In genomic region chr2:42046819-42047487, GRCh38 we compare ENCODE assay signal across 8 cellular contexts. TPM values are rescaled to one million over a fixed set of nuclear protein-coding genes. Genes with fewer than 3 reads are reported as not detected.
DNase-seq lines count a peak whose midpoint lies in the region; ATAC-seq and TF ChIP-seq lines count a peak whose summit lies in the region.

No MANE protein-coding gene starts in this region.

- no peaks in the 10 kb centered on the region for H3K27me3 ChIP-seq in neural progenitor cell

- H3K27ac ChIP-seq in neural progenitor cell = peak overlapping the region; percentile 99

- peak overlapping the region; percentile 90 for H3K4me3 Mint-ChIP-seq in neural progenitor cell

- peaks cover 59% of the 10 kb centered on the region for H3K79me2 ChIP-seq in neural progenitor cell (ENCODE audit: low read depth)

- H3K9me3 Mint-ChIP-seq in neural progenitor cell = peaks cover 2% of the 10 kb centered on the region

- H3K9ac ChIP-seq in neural progenitor cell = peak overlapping the region; percentile 90

- no peak for TF ChIP-seq CTCF in epithelial cell of proximal tubule (conservative IDR thresholded peaks at IDR 0.05; ENCODE audit: low read depth, low read length)
- TF ChIP-seq CTCF in neural progenitor cell (IDR thresholded peaks at IDR 0.05) = no peak

- peak overlapping the region; percentile 62 for H3K4me3 ChIP-seq in epithelial cell of proximal tubule (ENCODE audit: low read depth, low read length)
- H3K4me3 ChIP-seq in neural progenitor cell = peak overlapping the region; percentile 96

- H3K36me3 ChIP-seq in neural progenitor cell = no peaks in the 10 kb centered on the region

- peaks cover 23% of the 10 kb centered on the region for H4K20me1 ChIP-seq in neural progenitor cell (ENCODE audit: low read depth)

- peaks cover 64% of the 10 kb centered on the region for H3K27me3 Mint-ChIP-seq in neural progenitor cell (ENCODE audit: insufficient read depth, low read depth)

- no peak overlapping the region for H2AFZ ChIP-seq in neural progenitor cell (replicated peaks)

- peaks cover 53% of the 10 kb centered on the region for H3F3A ChIP-seq in neural progenitor cell (ENCODE audit: low read depth)

- no peaks in the 10 kb centered on the region for H3K36me3 Mint-ChIP-seq in neural progenitor cell

- in situ Hi-C loops in G401 (cut with HindIII; ENCODE audit: low sequenced_read_pairs) = no loop called here

- no peaks in the 10 kb centered on the region for H3K9me3 ChIP-seq in neural progenitor cell (ENCODE audit: low read depth)

- H3K4me1 Mint-ChIP-seq in neural progenitor cell = peaks cover 61% of the 10 kb centered on the region

- peak overlapping the region; percentile 47 for H3K27ac Mint-ChIP-seq in neural progenitor cell

- DNase-seq in activated CD8-positive, alpha-beta memory T cell treated with anti-CD3 and anti-CD28 coated beads for 24 hours = peak; percentile 67
- DNase-seq in activated CD8-positive, alpha-beta memory T cell treated with anti-CD3 and anti-CD28 coated beads, Interleukin-2, amount 50 U/mL, for 4 hours = no peak
- DNase-seq in epithelial cell of proximal tubule (ENCODE audit: low read depth) (no peak), neural progenitor cell (ENCODE audit: low spot score) (peak; percentile 97), cerebellar nuclear complex (lab: John Stamatoyannopoulos, UW) (no peak), G401 (ENCODE audit: low spot score) (no peak)

- peak overlapping the region; percentile 98 for H3K4me2 ChIP-seq in neural progenitor cell

- peaks cover 67% of the 10 kb centered on the region for H3K4me1 ChIP-seq in neural progenitor cell

- ATAC-seq in GM21825 (IDR thresholded peaks at IDR 0.05; ENCODE audit: unreplicated experiment) = no peak

TF ChIP-seq in PFSK-1, 5 proteins besides CTCF, POLR2A, EP300 and RAD21:
- peak; percentile 78 for TF ChIP-seq FOXP2 (optimal IDR thresholded peaks at IDR 0.05; ENCODE audit: borderline replicate concordance, extremely low read depth, extremely low read length, insufficient read depth)
- no peak for TF ChIP-seq TAF1 (IDR thresholded peaks at IDR 0.05; ENCODE audit: borderline replicate concordance, insufficient read depth, low read length)
TF ChIP-seq in PFSK-1: peak in this region for 1.

RNA-seq across cellular contexts. Expression of gene PKDCC, which starts 0.9 kb away (rescaled TPM):
- 53.3 TPM for polyA plus RNA-seq in PFSK-1 (2012; ENCODE audit: insufficient read length, low read depth)
- total RNA-seq in epithelial cell of proximal tubule (20.5 and 51.1 TPM in 2 replicates), neural progenitor cell (ENCODE audit: low replicate concordance) (70.4 and 133 TPM in 2 replicates)
- 36.9 and 37.4 TPM in 2 replicates for total RNA-seq in G401 (2014; rRNA removed; shearing (Covaris generic))

Comparison
In these comparisons a context has a peak if more than half of its experiments do, and no peak if none do; other contexts are left out.
1. DNase-seq: peak in activated CD8-positive, alpha-beta memory T cell treated with anti-CD3 and anti-CD28 coated beads for 24 hours (single experiment) and neural progenitor cell (single experiment); none in activated CD8-positive, alpha-beta memory T cell treated with anti-CD3 and anti-CD28 coated beads, Interleukin-2, amount 50 U/mL, for 4 hours (single experiment), epithelial cell of proximal tubule (single experiment), cerebellar nuclear complex (0 of 2) and G401 (single experiment).